In the genomic region with DNA sequence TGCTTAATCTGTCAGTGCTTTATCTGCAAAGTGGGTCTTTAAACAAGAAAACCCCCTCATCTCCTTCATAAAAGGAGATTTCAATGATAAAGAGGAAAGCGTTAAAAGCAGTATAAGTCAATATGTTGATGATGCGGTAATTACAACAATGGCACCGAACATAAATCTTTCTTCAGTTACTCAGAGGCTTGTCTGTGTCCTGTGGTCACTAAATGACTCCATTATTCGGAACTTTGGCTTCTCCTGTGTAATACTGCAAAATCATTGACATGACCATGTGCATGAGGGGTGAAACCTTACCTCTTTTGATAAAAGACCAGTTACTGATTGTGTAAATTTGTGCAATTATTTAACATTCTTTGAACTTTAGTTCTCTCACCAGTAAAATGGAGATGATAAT, we compare ENCODE assay signal across 1 cellular context.
TF ChIP-seq lines count a peak whose summit lies in the region.

No MANE protein-coding gene starts in this region.

TF ChIP-seq in GM12891, 5 proteins besides CTCF, POLR2A, EP300 and RAD21 (continued from another document):
- TF ChIP-seq POLR2AphosphoS5 (IDR thresholded peaks at IDR 0.05; ENCODE audit: low read depth, low read length), result no peak
- no peak for TF ChIP-seq POU2F2 (IDR thresholded peaks at IDR 0.05; ENCODE audit: low read depth, low read length)
- no peak for TF ChIP-seq PAX5 (IDR thresholded peaks at IDR 0.05; ENCODE audit: insufficient read depth, low read length, severe bottlenecking)
